ENCODE assay signal across 22 cellular contexts in genomic region chr1:232169436-232169835, GRCh38.
"Had no signal": no experiment of that assay in that cellular context is flagged by ENCODE, and none has a peak within 500 bp of the region (broad histone marks: within the 10 kb centered on the region; RNA-seq: fewer than 3 reads in every experiment).

No MANE protein-coding gene starts in this region.

- H3K4me3 ChIP-seq: colonic mucosa, dorsolateral prefrontal cortex, esophagus squamous epithelium, gastrocnemius medialis, gastroesophageal sphincter, heart left ventricle, heart right ventricle had no signal

- H3K27ac ChIP-seq: colonic mucosa, dorsolateral prefrontal cortex, epithelial cell of prostate, esophagus squamous epithelium, foreskin keratinocyte, gastrocnemius medialis, gastroesophageal sphincter, heart left ventricle, heart right ventricle had no signal

- H3K4me1 ChIP-seq: colonic mucosa, esophagus squamous epithelium, foreskin keratinocyte, gastrocnemius medialis, gastroesophageal sphincter, heart left ventricle, heart right ventricle had no signal

- ATAC-seq: effector memory CD8-positive, alpha-beta T cell; esophagus mucosa; foreskin keratinocyte; gastrocnemius medialis; gastroesophageal sphincter; heart left ventricle; heart right ventricle had no signal

- H3K27me3 ChIP-seq: colonic mucosa, esophagus squamous epithelium, gastrocnemius medialis, gastroesophageal sphincter, heart left ventricle, heart right ventricle had no signal

- H3K9me3 ChIP-seq: colonic mucosa, esophagus squamous epithelium, gastrocnemius medialis had no signal

- DNase-seq: colonic mucosa; cortex of kidney; dermis blood vessel endothelial cell; dorsolateral prefrontal cortex; effector CD4-positive, alpha-beta T cell; effector CD8-positive, alpha-beta T cell; effector memory CD4-positive, alpha-beta T cell; effector memory CD8-positive, alpha-beta T cell; endodermal cell; erythroblast; esophagus squamous epithelium; foreskin fibroblast; foreskin keratinocyte; foreskin melanocyte; gastrocnemius medialis; glutamatergic neuron; head of caudate nucleus; heart left ventricle; heart right ventricle had no signal

- H3K36me3 ChIP-seq: colonic mucosa, esophagus squamous epithelium, gastrocnemius medialis, gastroesophageal sphincter, heart left ventricle, heart right ventricle had no signal
